ENCODE assay signal across 18 cellular contexts in the genomic region with DNA sequence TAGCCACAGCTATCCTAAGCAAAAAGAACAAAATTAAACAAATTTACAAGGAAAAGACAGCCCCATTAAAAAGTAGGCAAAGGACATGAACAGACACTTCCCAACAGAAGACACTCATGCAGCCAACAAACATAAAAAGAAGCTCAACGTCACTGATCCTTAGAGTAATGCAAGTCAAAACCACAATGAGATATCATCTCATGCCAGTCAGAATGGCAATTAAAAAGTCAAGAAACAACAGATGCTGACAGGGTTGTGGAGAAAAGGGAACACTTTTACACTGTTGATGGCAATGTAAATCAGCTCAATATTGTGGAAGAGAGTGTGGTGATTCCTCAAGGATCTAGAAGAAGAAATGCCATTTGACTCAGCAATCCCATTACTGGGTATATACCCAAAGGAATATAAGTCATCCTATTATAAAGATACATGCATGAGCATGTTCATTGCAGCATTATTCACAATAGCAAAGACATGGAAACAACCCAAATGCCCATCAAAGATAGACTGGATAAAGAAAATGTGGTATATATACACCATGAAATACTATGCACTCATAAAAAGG.
"Had no signal": no experiment of that assay in that cellular context is flagged by ENCODE, and none has a peak within 500 bp of the region (broad histone marks: within the 10 kb centered on the region; RNA-seq: fewer than 3 reads in every experiment).

No MANE protein-coding gene starts in this region.

- H3K27me3 ChIP-seq: gastrocnemius medialis, pancreas had no signal

- H3K4me3 ChIP-seq: coronary artery, gastrocnemius medialis, lung, pancreas, smooth muscle cell had no signal

- DNase-seq: effector CD4-positive, alpha-beta T cell; endodermal cell; gastrocnemius medialis; glutamatergic neuron; left colon; left ventricle myocardium superior; mesendoderm; naive B cell; occipital lobe; pancreas; right cardiac atrium; stimulated activated CD4-positive, alpha-beta T cell treated with anti-CD3 and anti-CD28 coated beads, Interleukin-2, amount 100 ng/mL, for 48 hours; stimulated activated naive CD4-positive, alpha-beta T cell treated with Interleukin-2 at 50 U/mL for 16 hours; trophoblast cell had no signal

- H3K36me3 ChIP-seq: gastrocnemius medialis, pancreas had no signal

- ATAC-seq: esophagus mucosa, gastrocnemius medialis, left colon, left ventricle myocardium superior, pancreas, right cardiac atrium had no signal

- H3K27ac ChIP-seq: coronary artery, gastrocnemius medialis, pancreas had no signal

- H3K9me3 ChIP-seq: gastrocnemius medialis, pancreas had no signal

- H3K4me2 ChIP-seq: smooth muscle cell had no signal

- H3K4me1 ChIP-seq: gastrocnemius medialis, pancreas had no signal
